In genomic region chr9:85041737-85042136, GRCh38 we compare ENCODE assay signal across 19 cellular contexts.
DNase-seq lines count a peak whose midpoint lies in the region; ATAC-seq and TF ChIP-seq lines count a peak whose summit lies in the region.
"Had no signal": no experiment of that assay in that cellular context is flagged by ENCODE, and none has a peak within 500 bp of the region (broad histone marks: within the 10 kb centered on the region; RNA-seq: fewer than 3 reads in every experiment).

No MANE protein-coding gene starts in this region.

- no peak overlapping the region for H3K4me3 Mint-ChIP-seq in neural progenitor cell
- H3K4me3 Mint-ChIP-seq in Calu3 (ENCODE audit: low read depth, unreplicated experiment), result no peak overlapping the region
- H3K4me3 Mint-ChIP-seq: CD8-positive, alpha-beta memory T cell had no signal

- H3K4me3 ChIP-seq in H7 (ENCODE audit: insufficient read depth, low read depth, low read length) (no peak overlapping the region), dorsolateral prefrontal cortex (peak overlapping the region in 1 of 59 donors; percentile 60), neural progenitor cell (no peak overlapping the region)

- CTCF ChIA-PET in Calu3 (lab: Charles Lee), result no interaction called here

- no peaks in the 10 kb centered on the region for H3K4me1 ChIP-seq in neural progenitor cell

- ATAC-seq in GM21381 (IDR thresholded peaks at IDR 0.05; ENCODE audit: unreplicated experiment) (no peak), HG02610 (IDR thresholded peaks at IDR 0.05; ENCODE audit: unreplicated experiment) (no peak)
- ATAC-seq: HCT116, Right ventricle myocardium inferior had no signal

- H3K27ac ChIP-seq in dorsolateral prefrontal cortex, result peak overlapping the region; percentile 86 to 100 (median 98)
- H3K27ac ChIP-seq in neural progenitor cell, result no peak overlapping the region

- intact Hi-C loops in dorsolateral prefrontal cortex (cut with DNase I), result loop anchor here (2.0 to 10.0 kb wide), 6 partner anchors 84 to 373 kb away; partner anchors contain the start of gene NTRK2 (in 1 of the 2)
- intact Hi-C loops in Calu3 (cut with micrococcal nuclease; ENCODE audit: unreplicated experiment), result no loop called here

- H3K9me3 Mint-ChIP-seq in neural progenitor cell (no peaks in the 10 kb centered on the region), Calu3 (ENCODE audit: low read depth, unreplicated experiment) (no peaks in the 10 kb centered on the region)

- H3K36me3 Mint-ChIP-seq in neural progenitor cell (no peaks in the 10 kb centered on the region), Calu3 (ENCODE audit: insufficient read depth, unreplicated experiment) (no peaks in the 10 kb centered on the region)
- H3K36me3 Mint-ChIP-seq: CD8-positive, alpha-beta memory T cell had no signal

- no peaks in the 10 kb centered on the region for H3K9me3 ChIP-seq in neural progenitor cell (ENCODE audit: low read depth)

- no peak overlapping the region for H3K27ac Mint-ChIP-seq in neural progenitor cell
- H3K27ac Mint-ChIP-seq in Calu3 (ENCODE audit: unreplicated experiment), result no peak overlapping the region
- H3K27ac Mint-ChIP-seq: CD8-positive, alpha-beta memory T cell had no signal

- BruUV-seq in Calu3 (replicated peaks; lab: Mats Ljungman, UMichigan), result no TSS peak

- no peak overlapping the region for H3K9ac ChIP-seq in neural progenitor cell

- H3K4me1 Mint-ChIP-seq in neural progenitor cell (peaks cover 4% of the 10 kb centered on the region), Calu3 (ENCODE audit: low read depth, unreplicated experiment) (peaks cover 8% of the 10 kb centered on the region)
- H3K4me1 Mint-ChIP-seq: CD8-positive, alpha-beta memory T cell had no signal

- no peaks in the 10 kb centered on the region for H3K27me3 ChIP-seq in H7 (ENCODE audit: control insufficient read depth, insufficient read depth, low read length)
- no peaks in the 10 kb centered on the region for H3K27me3 ChIP-seq in dorsolateral prefrontal cortex
- H3K27me3 ChIP-seq in neural progenitor cell, result no peaks in the 10 kb centered on the region

- H4K20me1 ChIP-seq in neural progenitor cell (ENCODE audit: low read depth), result no peaks in the 10 kb centered on the region

- H3K4me2 ChIP-seq in neural progenitor cell, result no peak overlapping the region

- TF ChIP-seq CTCF in dorsolateral prefrontal cortex (IDR thresholded peaks at IDR 0.05 in 54 of 56, conservative IDR thresholded peaks at IDR 0.05 in 2 of 56; ENCODE audit: low read depth in 1 of 56, partially characterized antibody in 56 of 56) (peak in 5 of 56 donors; percentile 13 to 40 (median 16)), neural progenitor cell (IDR thresholded peaks at IDR 0.05) (no peak), Calu3 (IDR thresholded peaks at IDR 0.05; ENCODE audit: unreplicated experiment) (no peak)

- H3K79me2 ChIP-seq in neural progenitor cell (ENCODE audit: low read depth), result no peaks in the 10 kb centered on the region

- DNase-seq in Ammon's horn (ENCODE audit: low spot score) (peak; percentile 59), H7 (peak; percentile 17), dorsolateral prefrontal cortex (peak in 1 of 10 donors; percentile 40), neural progenitor cell (ENCODE audit: low spot score) (no peak), Calu3 (no peak), NCI-H1930 (lab: John Stamatoyannopoulos, UW) (no peak)
- DNase-seq: CD8-positive, alpha-beta memory T cell; DMS79; Kasumi-1; MM.1S; NCI-H1105; NCI-H2171; NCI-H446; NCI-H526 treated with DMSO at 0.1 percent for 48 hours; SW 1271 had no signal

- H2AFZ ChIP-seq in neural progenitor cell (replicated peaks), result peak overlapping the region; percentile 43

- H3K27me3 Mint-ChIP-seq in neural progenitor cell (ENCODE audit: insufficient read depth, low read depth) (peaks cover 3% of the 10 kb centered on the region), Calu3 (ENCODE audit: unreplicated experiment) (no peaks in the 10 kb centered on the region)

- no peaks in the 10 kb centered on the region for H3K36me3 ChIP-seq in H7 (replicated peaks; ENCODE audit: control insufficient read depth, insufficient read depth, low read length)
- H3K36me3 ChIP-seq in neural progenitor cell, result no peaks in the 10 kb centered on the region

- no peaks in the 10 kb centered on the region for H3F3A ChIP-seq in neural progenitor cell (ENCODE audit: low read depth)

Comparison
In these comparisons a context has a peak if more than half of its experiments do, and no peak if none do; other contexts are left out.
1. DNase-seq: peak in Ammon's horn (single experiment) and H7 (single experiment); none in neural progenitor cell (single experiment), Calu3 (single experiment) and NCI-H1930 (0 of 2).